ENCODE assay signal across 29 cellular contexts in genomic region chr15:68896178-68896577, GRCh38.
"Had no signal": no experiment of that assay in that cellular context is flagged by ENCODE, and none has a peak within 500 bp of the region (broad histone marks: within the 10 kb centered on the region; RNA-seq: fewer than 3 reads in every experiment).

No MANE protein-coding gene starts in this region.

- H3K27ac Mint-ChIP-seq: stimulated activated effector memory CD8-positive, alpha-beta T cell treated with anti-CD3 and anti-CD28 coated beads, Interleukin-12 subunit alpha, Interleukin-12 subunit beta, amount 100 ng/mL, for 72 hours; stimulated activated memory B cell treated with anti-CD40 and anti-IgM and Interleukin-4, amounts not matched to agents 10 μg/mL and 1 μg/mL and 100 μg/mL, for 72 hours; stimulated activated naive B cell treated with anti-CD40 and anti-IgM and Interleukin-4, amounts not matched to agents 10 μg/mL and 1 μg/mL and 100 μg/mL, for 72 hours; stimulated activated naive CD8-positive, alpha-beta T cell treated with anti-CD3 and anti-CD28 coated beads, Interleukin-15, amount 100 ng/mL, for 72 hours; stimulated activated naive CD8-positive, alpha-beta T cell treated with anti-CD3 and anti-CD28 coated beads, Interleukin-15, Interleukin-2, amounts not matched to agents 100 ng/mL and 50 ng/mL, for 24 hours; type B pancreatic cell had no signal

- H3K4me3 ChIP-seq: stomach, suprapubic skin, testis, thoracic aorta, thyroid gland, tibial artery, tibial nerve, transverse colon, upper lobe of left lung, upper lobe of right lung, uterus, vagina had no signal

- H3K27me3 Mint-ChIP-seq: type B pancreatic cell had no signal

- H3K36me3 ChIP-seq: stomach, suprapubic skin, thoracic aorta, thyroid gland, tibial artery, tibial nerve, transverse colon, upper lobe of left lung, upper lobe of right lung, uterus, vagina had no signal

- H3K9me3 Mint-ChIP-seq: stimulated activated effector memory CD8-positive, alpha-beta T cell treated with anti-CD3 and anti-CD28 coated beads, Interleukin-12 subunit alpha, Interleukin-12 subunit beta, amount 100 ng/mL, for 72 hours; stimulated activated memory B cell treated with anti-CD40 and anti-IgM and Interleukin-4, amounts not matched to agents 10 μg/mL and 1 μg/mL and 100 μg/mL, for 72 hours; stimulated activated naive B cell treated with anti-CD40 and anti-IgM and Interleukin-4, amounts not matched to agents 10 μg/mL and 1 μg/mL and 100 μg/mL, for 72 hours; stimulated activated naive CD8-positive, alpha-beta T cell treated with anti-CD3 and anti-CD28 coated beads, Interleukin-15, amount 100 ng/mL, for 72 hours; stimulated activated naive CD8-positive, alpha-beta T cell treated with anti-CD3 and anti-CD28 coated beads, Interleukin-15, Interleukin-2, amounts not matched to agents 100 ng/mL and 50 ng/mL, for 24 hours; type B pancreatic cell had no signal

- H3K4me3 Mint-ChIP-seq: stimulated activated effector memory CD8-positive, alpha-beta T cell treated with anti-CD3 and anti-CD28 coated beads, Interleukin-12 subunit alpha, Interleukin-12 subunit beta, amount 100 ng/mL, for 72 hours; stimulated activated memory B cell treated with anti-CD40 and anti-IgM and Interleukin-4, amounts not matched to agents 10 μg/mL and 1 μg/mL and 100 μg/mL, for 72 hours; stimulated activated naive B cell treated with anti-CD40 and anti-IgM and Interleukin-4, amounts not matched to agents 10 μg/mL and 1 μg/mL and 100 μg/mL, for 72 hours; stimulated activated naive CD8-positive, alpha-beta T cell treated with anti-CD3 and anti-CD28 coated beads, Interleukin-15, amount 100 ng/mL, for 72 hours; stimulated activated naive CD8-positive, alpha-beta T cell treated with anti-CD3 and anti-CD28 coated beads, Interleukin-15, Interleukin-2, amounts not matched to agents 100 ng/mL and 50 ng/mL, for 24 hours; type B pancreatic cell had no signal

- H3K27me3 ChIP-seq: testis, thyroid gland, upper lobe of left lung, uterus, vagina had no signal

- DNase-seq: stimulated activated CD4-positive, alpha-beta T cell treated with anti-CD3 and anti-CD28 coated beads, Interleukin-2, amount 100 ng/mL, for 48 hours; stimulated activated CD4-positive, alpha-beta T cell treated with anti-CD3 and anti-CD28 coated beads, Interleukin-4, amount 100 ng/mL, for 1 hour; stimulated activated CD4-positive, alpha-beta T cell treated with anti-CD3 and anti-CD28 coated beads, Interleukin-4, amount 100 ng/mL, for 24 hours; stimulated activated CD4-positive, alpha-beta T cell treated with anti-CD3 and anti-CD28 coated beads, Interleukin-4, amount 100 ng/mL, for 4 hours; stimulated activated CD8-positive, alpha-beta memory T cell treated with anti-CD3 and anti-CD28 coated beads, Interleukin-4, amount 100 ng/mL, for 48 hours; stimulated activated naive B cell treated with anti-CD40 and anti-IgM and Interleukin-4, amounts not matched to agents 10 μg/mL and 1 μg/mL and 100 μg/mL, for 72 hours; stimulated activated naive CD4-positive, alpha-beta T cell; stimulated activated naive CD4-positive, alpha-beta T cell treated with Interleukin-2 at 50 U/mL for 16 hours; stimulated activated naive CD8-positive, alpha-beta T cell treated with anti-CD3 and anti-CD28 coated beads, Interleukin-15, amount 100 ng/mL, for 72 hours; stimulated activated naive CD8-positive, alpha-beta T cell treated with anti-CD3 and anti-CD28 coated beads, Interleukin-15, Interleukin-2, amounts not matched to agents 100 U/mL and 50 U/mL, for 24 hours; stomach; substantia nigra; testis; thyroid gland; tibial artery; transverse colon; trophoblast cell; upper lobe of left lung; upper lobe of right lung; uterus had no signal

- FAIRE-seq: urothelium cell line had no signal

- H3K27ac ChIP-seq: stomach, suprapubic skin, testis, thoracic aorta, thyroid gland, tibial artery, tibial nerve, transverse colon, upper lobe of left lung, upper lobe of right lung, uterus, vagina had no signal

- H3K4me1 Mint-ChIP-seq: stimulated activated effector memory CD8-positive, alpha-beta T cell treated with anti-CD3 and anti-CD28 coated beads, Interleukin-12 subunit alpha, Interleukin-12 subunit beta, amount 100 ng/mL, for 72 hours; stimulated activated memory B cell treated with anti-CD40 and anti-IgM and Interleukin-4, amounts not matched to agents 10 μg/mL and 1 μg/mL and 100 μg/mL, for 72 hours; stimulated activated naive B cell treated with anti-CD40 and anti-IgM and Interleukin-4, amounts not matched to agents 10 μg/mL and 1 μg/mL and 100 μg/mL, for 72 hours; stimulated activated naive CD8-positive, alpha-beta T cell treated with anti-CD3 and anti-CD28 coated beads, Interleukin-15, amount 100 ng/mL, for 72 hours had no signal

- H3K4me1 ChIP-seq: stomach, suprapubic skin, testis, thyroid gland, tibial artery, tibial nerve, transverse colon, upper lobe of left lung, upper lobe of right lung, uterus, vagina had no signal

- H3K9me3 ChIP-seq: stomach, suprapubic skin, testis, thoracic aorta, thyroid gland, tibial artery, tibial nerve, transverse colon, upper lobe of left lung, upper lobe of right lung, uterus, vagina had no signal

- ATAC-seq: stimulated activated effector memory CD8-positive, alpha-beta T cell treated with anti-CD3 and anti-CD28 coated beads, Interleukin-12 subunit alpha, Interleukin-12 subunit beta, amount 100 ng/mL, for 72 hours; stimulated activated memory B cell treated with anti-CD40 and anti-IgM and Interleukin-4, amounts not matched to agents 10 μg/mL and 1 μg/mL and 100 μg/mL, for 72 hours; stimulated activated naive B cell treated with anti-CD40 and anti-IgM and Interleukin-4, amounts not matched to agents 10 μg/mL and 1 μg/mL and 100 μg/mL, for 72 hours; stimulated activated naive CD8-positive, alpha-beta T cell treated with anti-CD3 and anti-CD28 coated beads, Interleukin-15, amount 100 ng/mL, for 72 hours; stimulated activated naive CD8-positive, alpha-beta T cell treated with anti-CD3 and anti-CD28 coated beads, Interleukin-15, Interleukin-2, amounts not matched to agents 100 U/mL and 50 U/mL, for 24 hours; upper lobe of right lung had no signal

- H3K36me3 Mint-ChIP-seq: stimulated activated effector memory CD8-positive, alpha-beta T cell treated with anti-CD3 and anti-CD28 coated beads, Interleukin-12 subunit alpha, Interleukin-12 subunit beta, amount 100 ng/mL, for 72 hours; stimulated activated memory B cell treated with anti-CD40 and anti-IgM and Interleukin-4, amounts not matched to agents 10 μg/mL and 1 μg/mL and 100 μg/mL, for 72 hours; stimulated activated naive B cell treated with anti-CD40 and anti-IgM and Interleukin-4, amounts not matched to agents 10 μg/mL and 1 μg/mL and 100 μg/mL, for 72 hours; type B pancreatic cell had no signal
